ENCODE assay signal across 22 cellular contexts in genomic region chr20:59300341-59301081, GRCh38. TPM values are rescaled to one million over a fixed set of nuclear protein-coding genes. Genes with fewer than 3 reads are reported as not detected.
A peak's percentile ranks its signal among the peaks of the same experiment; 100 is the strongest.
DNase-seq lines count a peak whose midpoint lies in the region; ATAC-seq, FAIRE-seq and TF ChIP-seq lines count a peak whose summit lies in the region.
"Had no signal": no experiment of that assay in that cellular context is flagged by ENCODE, and none has a peak within 500 bp of the region (broad histone marks: within the 10 kb centered on the region; RNA-seq: fewer than 3 reads in every experiment).

TSS of gene EDN3 (plus strand) at chr20:59300611. CDS start at chr20:59300813, 202 bp downstream.

- H3K36me3 Mint-ChIP-seq in glutamatergic neuron (ENCODE audit: unreplicated experiment), result no peaks in the 10 kb centered on the region
- H3K36me3 Mint-ChIP-seq: activated naive CD4-positive, alpha-beta T cell treated with anti-CD3 and anti-CD28 coated beads, Interleukin-2, amount 50 U/mL, for 24 hours; T-cell had no signal

- FAIRE-seq in small intestine (lab: Jason Lieb, UNC), result no peak
- FAIRE-seq: endothelial cell of umbilical vein had no signal

- H3K36me3 ChIP-seq in H7 (replicated peaks; ENCODE audit: control insufficient read depth, insufficient read depth, low read length), result no peaks in the 10 kb centered on the region
- no peaks in the 10 kb centered on the region for H3K36me3 ChIP-seq in colonic mucosa
- no peaks in the 10 kb centered on the region for H3K36me3 ChIP-seq in small intestine (ENCODE audit: control insufficient read depth in 2 of 2, insufficient read depth in 2 of 2, low read length in 2 of 2)
- H3K36me3 ChIP-seq in upper lobe of right lung, result no peaks in the 10 kb centered on the region

- H3K9me3 ChIP-seq in colonic mucosa (no peaks in the 10 kb centered on the region), small intestine (ENCODE audit: control insufficient read depth, low read depth) (no peaks in the 10 kb centered on the region), upper lobe of right lung (no peaks in the 10 kb centered on the region)

- no peak for ATAC-seq in HG03342 (IDR thresholded peaks at IDR 0.05; ENCODE audit: unreplicated experiment)
- ATAC-seq in upper lobe of right lung, result no peak
- ATAC-seq: activated CD4-positive, CD25-positive, alpha-beta regulatory T cell treated with anti-CD3 and anti-CD28 coated beads, Interleukin-2, amount 50 U/mL, for 24 hours; T-cell had no signal

- H3K27ac ChIP-seq in colonic mucosa (peak within 1 kb of the TSS; percentile 69), small intestine (ENCODE audit: low read depth in 1 of 2, low read length in 1 of 2) (peak within 1 kb of the TSS; percentile 86 to 89), upper lobe of right lung (no peak within 1 kb of the TSS)

- H3K27ac Mint-ChIP-seq in glutamatergic neuron (ENCODE audit: unreplicated experiment), result no peak within 1 kb of the TSS
- H3K27ac Mint-ChIP-seq: activated naive CD4-positive, alpha-beta T cell treated with anti-CD3 and anti-CD28 coated beads, Interleukin-2, amount 50 U/mL, for 24 hours; B cell; T-cell had no signal

- no peak within 1 kb of the TSS for H3K4me3 Mint-ChIP-seq in glutamatergic neuron (ENCODE audit: unreplicated experiment)
- H3K4me3 Mint-ChIP-seq: activated naive CD4-positive, alpha-beta T cell treated with anti-CD3 and anti-CD28 coated beads, Interleukin-2, amount 50 U/mL, for 24 hours; B cell had no signal

- no peaks in the 10 kb centered on the region for H3K9me3 Mint-ChIP-seq in glutamatergic neuron (ENCODE audit: unreplicated experiment)
- H3K9me3 Mint-ChIP-seq: activated naive CD4-positive, alpha-beta T cell treated with anti-CD3 and anti-CD28 coated beads, Interleukin-2, amount 50 U/mL, for 24 hours; T-cell had no signal

- H3K27me3 ChIP-seq in H7 (ENCODE audit: control insufficient read depth, insufficient read depth, low read length) (peaks cover 40% of the 10 kb centered on the region), colonic mucosa (peaks cover 14% of the 10 kb centered on the region), small intestine (ENCODE audit: control insufficient read depth in 2 of 2, insufficient read depth in 2 of 2, low read length in 2 of 2) (peaks cover 0 to 7% of the 10 kb centered on the region in 2 donors), upper lobe of right lung (peaks cover 51% of the 10 kb centered on the region)

- 2 to 4% (median 2%) methylated on average over 51 to 76 of the region's 76 CpGs for WGBS in small intestine, 3 donors

- DNase-seq in H7 (peak; percentile 83), colonic mucosa (peak; percentile 45), iPS-NIHi7 (ENCODE audit: extremely low spot score) (peak; percentile 33), small intestine (peak; percentile 58), glutamatergic neuron (no peak), upper lobe of right lung (no peak)
- no peak for DNase-seq in activated effector memory CD4-positive, alpha-beta T cell treated with anti-CD3 and anti-CD28 coated beads, Interleukin-2, amount 50 U/mL, for 16 hours
- DNase-seq: activated CD8-positive, alpha-beta memory T cell treated with anti-CD3 and anti-CD28 coated beads, Interleukin-2, amount 50 U/mL, for 4 hours; DMS79; NCI-H187; NCI-H526 treated with DMSO at 0.1 percent for 48 hours; stimulated activated naive CD4-positive, alpha-beta T cell; T-cell had no signal

- H3K4me1 Mint-ChIP-seq in glutamatergic neuron (ENCODE audit: low read depth, unreplicated experiment), result peaks cover 5% of the 10 kb centered on the region
- H3K4me1 Mint-ChIP-seq: activated naive CD4-positive, alpha-beta T cell treated with anti-CD3 and anti-CD28 coated beads, Interleukin-2, amount 50 U/mL, for 24 hours; B cell had no signal

- no peaks in the 10 kb centered on the region for H3K4me1 ChIP-seq in colonic mucosa
- peaks cover 0 to 9% of the 10 kb centered on the region in 2 donors for H3K4me1 ChIP-seq in small intestine (ENCODE audit: control insufficient read depth in 2 of 2, insufficient read depth in 1 of 2, low read depth in 1 of 2, low read length in 1 of 2)
- H3K4me1 ChIP-seq in upper lobe of right lung, result no peaks in the 10 kb centered on the region

- H3K27me3 Mint-ChIP-seq in glutamatergic neuron (ENCODE audit: unreplicated experiment), result peaks cover 8% of the 10 kb centered on the region

- H3K9ac ChIP-seq in colonic mucosa (ENCODE audit: low read depth in 2 of 2, low read length in 2 of 2), result peak within 1 kb of the TSS; percentile 25 to 49

- H3K4me3 ChIP-seq in H7 (ENCODE audit: insufficient read depth, low read depth, low read length) (peak within 1 kb of the TSS; percentile 41), colonic mucosa (peak within 1 kb of the TSS; percentile 45), small intestine (ENCODE audit: low read depth in 1 of 2, low read length in 2 of 2) (peak within 1 kb of the TSS in 1 of 2 donors; percentile 69), upper lobe of right lung (no peak within 1 kb of the TSS)

- intact Hi-C loops in colonic mucosa (cut with DNase I) (no loop called here), upper lobe of right lung (cut with DNase I) (no loop called here)

- TF ChIP-seq CTCF in colonic mucosa (IDR thresholded peaks at IDR 0.05) (no peak), glutamatergic neuron (IDR thresholded peaks at IDR 0.05; ENCODE audit: partially characterized antibody, unreplicated experiment) (no peak), upper lobe of right lung (IDR thresholded peaks at IDR 0.05) (no peak)

RNA-seq across cellular contexts. Expression of gene EDN3, which starts in this region (rescaled TPM):
- total RNA-seq in H7 (2014; rRNA removed; shearing (Covaris generic)), result not detected in 2 replicates
- total RNA-seq in colonic mucosa (10 to 100 TPM; 11.7 to 28.8 TPM), glutamatergic neuron (ENCODE audit: unreplicated experiment) (not detected), upper lobe of right lung (0.87 TPM)
- 10 to 100 TPM; 10.8 to 58.4 (median 54.3) TPM for polyA plus RNA-seq in small intestine
- total RNA-seq: B cell, cardiac septum, endothelial cell of umbilical vein, LHCN-M2, RPMI7951 had no signal
- polyA plus RNA-seq: endothelial cell of umbilical vein, liver had no signal

Comparison
In these comparisons a context has a peak if more than half of its experiments do, and no peak if none do; other contexts are left out.
1. Peak in DNase-seq and H3K4me3 ChIP-seq in H7; RNA of the gene not detected or under 1 TPM.
2. DNase-seq: peak in colonic mucosa (single experiment), iPS-NIHi7 (single experiment) and small intestine (single experiment); none in glutamatergic neuron (single experiment), activated effector memory CD4-positive, alpha-beta T cell treated with anti-CD3 and anti-CD28 coated beads, Interleukin-2, amount 50 U/mL, for 16 hours (single experiment) and upper lobe of right lung (single experiment).